Comparison of ENCODE assay signal across 1 cellular context in the genomic region with DNA sequence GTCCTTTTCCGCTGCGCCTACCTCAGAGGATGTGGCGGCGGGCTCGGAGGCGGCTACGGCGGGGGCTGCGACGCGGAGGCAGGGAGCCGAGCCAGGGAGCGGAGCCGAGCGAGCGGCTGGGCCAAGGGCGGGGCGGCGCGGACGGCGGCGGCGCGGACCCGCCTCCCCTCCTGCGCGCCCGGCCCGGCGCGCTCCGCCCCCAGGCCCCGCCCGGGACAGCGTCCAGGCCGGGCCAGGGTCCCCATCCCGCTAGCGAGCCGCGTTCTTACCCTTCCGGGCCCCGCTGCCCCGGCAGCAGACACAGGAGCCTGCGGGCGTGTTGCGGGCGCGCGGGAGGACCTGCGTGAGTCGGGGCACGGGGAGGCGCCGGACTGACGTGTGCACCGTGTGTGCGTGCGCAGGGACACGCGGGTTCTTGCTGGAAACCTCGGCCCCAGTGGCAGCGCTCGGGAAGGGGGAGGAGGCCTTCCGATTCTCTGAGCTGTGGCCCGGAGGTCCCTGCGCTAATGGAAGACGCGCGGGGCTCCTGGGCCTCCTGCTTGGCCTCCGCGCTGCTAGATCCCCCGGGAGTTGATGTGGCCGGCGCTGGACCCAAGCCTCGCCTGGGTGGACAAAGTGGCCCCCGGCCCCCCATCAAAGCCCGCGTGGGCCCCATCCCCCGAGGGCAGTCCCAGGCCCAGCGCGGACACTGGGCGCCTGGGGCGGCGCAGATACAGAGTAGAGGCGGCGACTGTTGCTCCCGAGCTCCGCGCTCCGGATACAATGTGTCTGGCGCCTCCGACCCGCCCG.
TF ChIP-seq lines count a peak whose summit lies in the region.

A gene with protein sequence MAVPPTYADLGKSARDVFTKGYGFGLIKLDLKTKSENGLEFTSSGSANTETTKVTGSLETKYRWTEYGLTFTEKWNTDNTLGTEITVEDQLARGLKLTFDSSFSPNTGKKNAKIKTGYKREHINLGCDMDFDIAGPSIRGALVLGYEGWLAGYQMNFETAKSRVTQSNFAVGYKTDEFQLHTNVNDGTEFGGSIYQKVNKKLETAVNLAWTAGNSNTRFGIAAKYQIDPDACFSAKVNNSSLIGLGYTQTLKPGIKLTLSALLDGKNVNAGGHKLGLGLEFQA (minus strand): TSS at position 350 of the 789 bp plus-strand sequence. CDS start 11,963 bp downstream, outside the sequence.

TF ChIP-seq in HepG2, 621 proteins besides CTCF, POLR2A, EP300 and RAD21 (continued from another document and continues in another):
- TF ChIP-seq, protein P1, sequence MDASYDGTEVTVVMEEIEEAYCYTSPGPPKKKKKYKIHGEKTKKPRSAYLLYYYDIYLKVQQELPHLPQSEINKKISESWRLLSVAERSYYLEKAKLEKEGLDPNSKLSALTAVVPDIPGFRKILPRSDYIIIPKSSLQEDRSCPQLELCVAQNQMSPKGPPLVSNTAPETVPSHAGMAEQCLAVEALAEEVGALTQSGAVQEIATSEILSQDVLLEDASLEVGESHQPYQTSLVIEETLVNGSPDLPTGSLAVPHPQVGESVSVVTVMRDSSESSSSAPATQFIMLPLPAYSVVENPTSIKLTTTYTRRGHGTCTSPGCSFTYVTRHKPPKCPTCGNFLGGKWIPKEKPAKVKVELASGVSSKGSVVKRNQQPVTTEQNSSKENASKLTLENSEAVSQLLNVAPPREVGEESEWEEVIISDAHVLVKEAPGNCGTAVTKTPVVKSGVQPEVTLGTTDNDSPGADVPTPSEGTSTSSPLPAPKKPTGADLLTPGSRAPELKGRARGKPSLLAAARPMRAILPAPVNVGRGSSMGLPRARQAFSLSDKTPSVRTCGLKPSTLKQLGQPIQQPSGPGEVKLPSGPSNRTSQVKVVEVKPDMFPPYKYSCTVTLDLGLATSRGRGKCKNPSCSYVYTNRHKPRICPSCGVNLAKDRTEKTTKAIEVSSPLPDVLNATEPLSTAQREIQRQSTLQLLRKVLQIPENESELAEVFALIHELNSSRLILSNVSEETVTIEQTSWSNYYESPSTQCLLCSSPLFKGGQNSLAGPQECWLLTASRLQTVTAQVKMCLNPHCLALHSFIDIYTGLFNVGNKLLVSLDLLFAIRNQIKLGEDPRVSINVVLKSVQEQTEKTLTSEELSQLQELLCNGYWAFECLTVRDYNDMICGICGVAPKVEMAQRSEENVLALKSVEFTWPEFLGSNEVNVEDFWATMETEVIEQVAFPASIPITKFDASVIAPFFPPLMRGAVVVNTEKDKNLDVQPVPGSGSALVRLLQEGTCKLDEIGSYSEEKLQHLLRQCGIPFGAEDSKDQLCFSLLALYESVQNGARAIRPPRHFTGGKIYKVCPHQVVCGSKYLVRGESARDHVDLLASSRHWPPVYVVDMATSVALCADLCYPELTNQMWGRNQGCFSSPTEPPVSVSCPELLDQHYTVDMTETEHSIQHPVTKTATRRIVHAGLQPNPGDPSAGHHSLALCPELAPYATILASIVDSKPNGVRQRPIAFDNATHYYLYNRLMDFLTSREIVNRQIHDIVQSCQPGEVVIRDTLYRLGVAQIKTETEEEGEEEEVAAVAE (CRISPR knock-in tag; IDR thresholded peaks at IDR 0.05; ENCODE audit: borderline replicate concordance) = peak; percentile 33; the same call in 1 of the 2 replicates
- 0 out of 2 replicates have a peak, but pooled peaks have one; percentile 25 for TF ChIP-seq ZBTB21 (CRISPR knock-in tag; IDR thresholded peaks at IDR 0.05)
- no peak for TF ChIP-seq TBX3 (IDR thresholded peaks at IDR 0.05; ENCODE audit: borderline replicate concordance)
- TF ChIP-seq ZFP36L2 (CRISPR knock-in tag; IDR thresholded peaks at IDR 0.05) = no peak
- no peak for TF ChIP-seq MXI1 (IDR thresholded peaks at IDR 0.05; ENCODE audit: borderline replicate concordance, low read depth, low read length)
- no peak for TF ChIP-seq SUZ12 (IDR thresholded peaks at IDR 0.05; ENCODE audit: low read depth, low read length)
- peak; percentile 60; the same call in 1 of the 2 replicates for TF ChIP-seq KDM5B (CRISPR knock-in tag; IDR thresholded peaks at IDR 0.05; ENCODE audit: borderline replicate concordance)
- TF ChIP-seq ZSCAN25 (CRISPR knock-in tag; IDR thresholded peaks at IDR 0.05) = no peak
- no peak for TF ChIP-seq ATAD3A (CRISPR knock-in tag; IDR thresholded peaks at IDR 0.05)
- no peak; the same call in 1 of the 2 replicates for TF ChIP-seq NFE2 (CRISPR knock-in tag; IDR thresholded peaks at IDR 0.05)
- TF ChIP-seq, protein P2, sequence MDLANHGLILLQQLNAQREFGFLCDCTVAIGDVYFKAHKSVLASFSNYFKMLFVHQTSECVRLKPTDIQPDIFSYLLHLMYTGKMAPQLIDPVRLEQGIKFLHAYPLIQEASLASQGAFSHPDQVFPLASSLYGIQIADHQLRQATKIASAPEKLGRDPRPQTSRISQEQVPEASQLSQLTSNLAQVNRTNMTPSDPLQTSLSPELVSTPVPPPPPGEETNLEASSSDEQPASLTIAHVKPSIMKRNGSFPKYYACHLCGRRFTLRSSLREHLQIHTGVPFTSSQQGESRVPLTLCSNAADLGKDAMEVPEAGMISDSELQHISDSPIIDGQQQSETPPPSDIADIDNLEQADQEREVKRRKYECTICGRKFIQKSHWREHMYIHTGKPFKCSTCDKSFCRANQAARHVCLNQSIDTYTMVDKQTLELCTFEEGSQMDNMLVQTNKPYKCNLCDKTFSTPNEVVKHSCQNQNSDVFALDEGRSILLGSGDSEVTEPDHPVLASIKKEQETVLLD (CRISPR knock-in tag; IDR thresholded peaks at IDR 0.05; ENCODE audit: low read depth) = peak; percentile 83
- TF ChIP-seq ZNF33B (CRISPR knock-in tag; IDR thresholded peaks at IDR 0.05) = no peak; the same call in 1 of the 2 replicates
- no peak for TF ChIP-seq YY1 (IDR thresholded peaks at IDR 0.05; ENCODE audit: insufficient read depth, insufficient replicate concordance, low read depth, low read length)
- no peak for TF ChIP-seq RFX3 (CRISPR knock-in tag; IDR thresholded peaks at IDR 0.05)
- TF ChIP-seq, protein P3, sequence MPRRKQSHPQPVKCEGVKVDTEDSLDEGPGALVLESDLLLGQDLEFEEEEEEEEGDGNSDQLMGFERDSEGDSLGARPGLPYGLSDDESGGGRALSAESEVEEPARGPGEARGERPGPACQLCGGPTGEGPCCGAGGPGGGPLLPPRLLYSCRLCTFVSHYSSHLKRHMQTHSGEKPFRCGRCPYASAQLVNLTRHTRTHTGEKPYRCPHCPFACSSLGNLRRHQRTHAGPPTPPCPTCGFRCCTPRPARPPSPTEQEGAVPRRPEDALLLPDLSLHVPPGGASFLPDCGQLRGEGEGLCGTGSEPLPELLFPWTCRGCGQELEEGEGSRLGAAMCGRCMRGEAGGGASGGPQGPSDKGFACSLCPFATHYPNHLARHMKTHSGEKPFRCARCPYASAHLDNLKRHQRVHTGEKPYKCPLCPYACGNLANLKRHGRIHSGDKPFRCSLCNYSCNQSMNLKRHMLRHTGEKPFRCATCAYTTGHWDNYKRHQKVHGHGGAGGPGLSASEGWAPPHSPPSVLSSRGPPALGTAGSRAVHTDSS (CRISPR knock-in tag; conservative IDR thresholded peaks at IDR 0.05) = no peak
- TF ChIP-seq ZSCAN31 (CRISPR knock-in tag; IDR thresholded peaks at IDR 0.05; ENCODE audit: low read depth) = no peak; the same call in 1 of the 2 replicates
- peak; percentile 22; the same call in 1 of the 2 replicates for TF ChIP-seq HNF4G (IDR thresholded peaks at IDR 0.05; ENCODE audit: borderline replicate concordance, low read depth, low read length)
- no peak for TF ChIP-seq HNF4G (CRISPR knock-in tag; IDR thresholded peaks at IDR 0.05; ENCODE audit: borderline replicate concordance, low read depth)
- no peak for TF ChIP-seq MXD4 (CRISPR knock-in tag; IDR thresholded peaks at IDR 0.05)
- TF ChIP-seq ESRRA (CRISPR knock-in tag; IDR thresholded peaks at IDR 0.05; ENCODE audit: low read depth) = peak; percentile 38
- TF ChIP-seq ZNF619 (CRISPR knock-in tag; IDR thresholded peaks at IDR 0.05) = peak; percentile 31; the same call in 1 of the 2 replicates
- TF ChIP-seq HNRNPLL (IDR thresholded peaks at IDR 0.05; ENCODE audit: low read depth, low read length, poor library complexity, severe bottlenecking) = peak; percentile 71
- no peak for TF ChIP-seq RFX5 (IDR thresholded peaks at IDR 0.05; ENCODE audit: low read depth, low read length)
- TF ChIP-seq NRL (CRISPR knock-in tag; IDR thresholded peaks at IDR 0.05; ENCODE audit: borderline replicate concordance) = peak; percentile 84
- peak; percentile 69; the same call in 1 of the 2 replicates for TF ChIP-seq ELF1 (CRISPR knock-in tag; IDR thresholded peaks at IDR 0.05)
- TF ChIP-seq ZNF607 (CRISPR knock-in tag; IDR thresholded peaks at IDR 0.05; ENCODE audit: borderline replicate concordance) = peak; percentile 82
- TF ChIP-seq, protein P4, sequence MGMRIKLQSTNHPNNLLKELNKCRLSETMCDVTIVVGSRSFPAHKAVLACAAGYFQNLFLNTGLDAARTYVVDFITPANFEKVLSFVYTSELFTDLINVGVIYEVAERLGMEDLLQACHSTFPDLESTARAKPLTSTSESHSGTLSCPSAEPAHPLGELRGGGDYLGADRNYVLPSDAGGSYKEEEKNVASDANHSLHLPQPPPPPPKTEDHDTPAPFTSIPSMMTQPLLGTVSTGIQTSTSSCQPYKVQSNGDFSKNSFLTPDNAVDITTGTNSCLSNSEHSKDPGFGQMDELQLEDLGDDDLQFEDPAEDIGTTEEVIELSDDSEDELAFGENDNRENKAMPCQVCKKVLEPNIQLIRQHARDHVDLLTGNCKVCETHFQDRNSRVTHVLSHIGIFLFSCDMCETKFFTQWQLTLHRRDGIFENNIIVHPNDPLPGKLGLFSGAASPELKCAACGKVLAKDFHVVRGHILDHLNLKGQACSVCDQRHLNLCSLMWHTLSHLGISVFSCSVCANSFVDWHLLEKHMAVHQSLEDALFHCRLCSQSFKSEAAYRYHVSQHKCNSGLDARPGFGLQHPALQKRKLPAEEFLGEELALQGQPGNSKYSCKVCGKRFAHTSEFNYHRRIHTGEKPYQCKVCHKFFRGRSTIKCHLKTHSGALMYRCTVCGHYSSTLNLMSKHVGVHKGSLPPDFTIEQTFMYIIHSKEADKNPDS (CRISPR knock-in tag; IDR thresholded peaks at IDR 0.05) = peak; percentile 37; the same call in 1 of the 2 replicates
- no peak for TF ChIP-seq ZNF615 (CRISPR knock-in tag; IDR thresholded peaks at IDR 0.05; ENCODE audit: borderline replicate concordance)
- TF ChIP-seq, protein P5, sequence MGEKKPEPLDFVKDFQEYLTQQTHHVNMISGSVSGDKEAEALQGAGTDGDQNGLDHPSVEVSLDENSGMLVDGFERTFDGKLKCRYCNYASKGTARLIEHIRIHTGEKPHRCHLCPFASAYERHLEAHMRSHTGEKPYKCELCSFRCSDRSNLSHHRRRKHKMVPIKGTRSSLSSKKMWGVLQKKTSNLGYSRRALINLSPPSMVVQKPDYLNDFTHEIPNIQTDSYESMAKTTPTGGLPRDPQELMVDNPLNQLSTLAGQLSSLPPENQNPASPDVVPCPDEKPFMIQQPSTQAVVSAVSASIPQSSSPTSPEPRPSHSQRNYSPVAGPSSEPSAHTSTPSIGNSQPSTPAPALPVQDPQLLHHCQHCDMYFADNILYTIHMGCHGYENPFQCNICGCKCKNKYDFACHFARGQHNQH (CRISPR knock-in tag; IDR thresholded peaks at IDR 0.05) = peak; percentile 85
- no peak for TF ChIP-seq MBD4 (IDR thresholded peaks at IDR 0.05; ENCODE audit: borderline replicate concordance, low read length)
- no peak for TF ChIP-seq ZIK1 (CRISPR knock-in tag; IDR thresholded peaks at IDR 0.05; ENCODE audit: borderline replicate concordance, low read depth)
- TF ChIP-seq, protein P6, sequence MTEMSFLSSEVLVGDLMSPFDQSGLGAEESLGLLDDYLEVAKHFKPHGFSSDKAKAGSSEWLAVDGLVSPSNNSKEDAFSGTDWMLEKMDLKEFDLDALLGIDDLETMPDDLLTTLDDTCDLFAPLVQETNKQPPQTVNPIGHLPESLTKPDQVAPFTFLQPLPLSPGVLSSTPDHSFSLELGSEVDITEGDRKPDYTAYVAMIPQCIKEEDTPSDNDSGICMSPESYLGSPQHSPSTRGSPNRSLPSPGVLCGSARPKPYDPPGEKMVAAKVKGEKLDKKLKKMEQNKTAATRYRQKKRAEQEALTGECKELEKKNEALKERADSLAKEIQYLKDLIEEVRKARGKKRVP (CRISPR knock-in tag; IDR thresholded peaks at IDR 0.05) = peak in 1 of 2 experiments; percentile 43; a peak in 2 of 4 replicates
- TF ChIP-seq, protein P7, sequence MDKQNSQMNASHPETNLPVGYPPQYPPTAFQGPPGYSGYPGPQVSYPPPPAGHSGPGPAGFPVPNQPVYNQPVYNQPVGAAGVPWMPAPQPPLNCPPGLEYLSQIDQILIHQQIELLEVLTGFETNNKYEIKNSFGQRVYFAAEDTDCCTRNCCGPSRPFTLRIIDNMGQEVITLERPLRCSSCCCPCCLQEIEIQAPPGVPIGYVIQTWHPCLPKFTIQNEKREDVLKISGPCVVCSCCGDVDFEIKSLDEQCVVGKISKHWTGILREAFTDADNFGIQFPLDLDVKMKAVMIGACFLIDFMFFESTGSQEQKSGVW (CRISPR knock-in tag; IDR thresholded peaks at IDR 0.05; ENCODE audit: borderline replicate concordance) = no peak
- no peak for TF ChIP-seq ZNF674 (CRISPR knock-in tag; IDR thresholded peaks at IDR 0.05; ENCODE audit: low read depth)
- TF ChIP-seq, protein P8, sequence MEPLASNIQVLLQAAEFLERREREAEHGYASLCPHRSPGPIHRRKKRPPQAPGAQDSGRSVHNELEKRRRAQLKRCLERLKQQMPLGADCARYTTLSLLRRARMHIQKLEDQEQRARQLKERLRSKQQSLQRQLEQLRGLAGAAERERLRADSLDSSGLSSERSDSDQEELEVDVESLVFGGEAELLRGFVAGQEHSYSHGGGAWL (CRISPR knock-in tag; IDR thresholded peaks at IDR 0.05) = peak; percentile 85
- peak; percentile 39; the same call in 1 of the 2 replicates for TF ChIP-seq ZNF543 (CRISPR knock-in tag; IDR thresholded peaks at IDR 0.05)
- TF ChIP-seq TEAD2 (CRISPR knock-in tag; IDR thresholded peaks at IDR 0.05) = no peak
- TF ChIP-seq ZNF567 (CRISPR knock-in tag; IDR thresholded peaks at IDR 0.05; ENCODE audit: borderline replicate concordance) = 0 out of 2 replicates have a peak, but pooled peaks have one; percentile 41
- TF ChIP-seq, protein P9, sequence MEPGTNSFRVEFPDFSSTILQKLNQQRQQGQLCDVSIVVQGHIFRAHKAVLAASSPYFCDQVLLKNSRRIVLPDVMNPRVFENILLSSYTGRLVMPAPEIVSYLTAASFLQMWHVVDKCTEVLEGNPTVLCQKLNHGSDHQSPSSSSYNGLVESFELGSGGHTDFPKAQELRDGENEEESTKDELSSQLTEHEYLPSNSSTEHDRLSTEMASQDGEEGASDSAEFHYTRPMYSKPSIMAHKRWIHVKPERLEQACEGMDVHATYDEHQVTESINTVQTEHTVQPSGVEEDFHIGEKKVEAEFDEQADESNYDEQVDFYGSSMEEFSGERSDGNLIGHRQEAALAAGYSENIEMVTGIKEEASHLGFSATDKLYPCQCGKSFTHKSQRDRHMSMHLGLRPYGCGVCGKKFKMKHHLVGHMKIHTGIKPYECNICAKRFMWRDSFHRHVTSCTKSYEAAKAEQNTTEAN (CRISPR knock-in tag; conservative IDR thresholded peaks at IDR 0.05) = no peak; the same call in none of the 2 replicates
- no peak for TF ChIP-seq MAFG (CRISPR knock-in tag; IDR thresholded peaks at IDR 0.05)
- TF ChIP-seq ZFP82 (CRISPR knock-in tag; IDR thresholded peaks at IDR 0.05; ENCODE audit: borderline replicate concordance) = peak; percentile 72; the same call in 1 of the 2 replicates
- TF ChIP-seq, protein P10, sequence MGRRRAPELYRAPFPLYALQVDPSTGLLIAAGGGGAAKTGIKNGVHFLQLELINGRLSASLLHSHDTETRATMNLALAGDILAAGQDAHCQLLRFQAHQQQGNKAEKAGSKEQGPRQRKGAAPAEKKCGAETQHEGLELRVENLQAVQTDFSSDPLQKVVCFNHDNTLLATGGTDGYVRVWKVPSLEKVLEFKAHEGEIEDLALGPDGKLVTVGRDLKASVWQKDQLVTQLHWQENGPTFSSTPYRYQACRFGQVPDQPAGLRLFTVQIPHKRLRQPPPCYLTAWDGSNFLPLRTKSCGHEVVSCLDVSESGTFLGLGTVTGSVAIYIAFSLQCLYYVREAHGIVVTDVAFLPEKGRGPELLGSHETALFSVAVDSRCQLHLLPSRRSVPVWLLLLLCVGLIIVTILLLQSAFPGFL (CRISPR knock-in tag; IDR thresholded peaks at IDR 0.05) = no peak
- TF ChIP-seq SYNCRIP (IDR thresholded peaks at IDR 0.05; ENCODE audit: insufficient read depth, low read depth, low read length) = no peak
